In genomic region chr9:137269231-137269772, GRCh38 we compare ENCODE assay signal across 12 cellular contexts. TPM values are rescaled to one million over a fixed set of nuclear protein-coding genes. Genes with fewer than 3 reads are reported as not detected.
DNase-seq lines count a peak whose midpoint lies in the region; ATAC-seq and TF ChIP-seq lines count a peak whose summit lies in the region.
"Had no signal": no experiment of that assay in that cellular context is flagged by ENCODE, and none has a peak within 500 bp of the region (broad histone marks: within the 10 kb centered on the region; RNA-seq: fewer than 3 reads in every experiment).

No MANE protein-coding gene starts in this region.

- TF ChIP-seq CTCF in epithelial cell of esophagus (IDR thresholded peaks at IDR 0.05; ENCODE audit: insufficient read depth, low read depth, low read length, missing control alignments): no peak
- no peak for TF ChIP-seq CTCF in nephron progenitor cell (IDR thresholded peaks at IDR 0.05)
- TF ChIP-seq CTCF in GM13977 (IDR thresholded peaks at IDR 0.05; ENCODE audit: extremely low read depth, insufficient read depth, missing control alignments): no peak

- DNase-seq in CD8-positive, alpha-beta memory T cell: no peak
- DNase-seq in MV-4-11 (lab: John Stamatoyannopoulos, UW): peak; percentile 68
- peak; percentile 36 for DNase-seq in epithelial cell of esophagus (ENCODE audit: low read depth)
- DNase-seq in nephron progenitor cell: no peak
- DNase-seq in NCI-H2171 (lab: John Stamatoyannopoulos, UW): no peak
- DNase-seq in GM13977 (ENCODE audit: low spot score): no peak
- no peak for DNase-seq in inferior parietal cortex (ENCODE audit: extremely low spot score)
- DNase-seq: activated effector memory CD4-positive, alpha-beta T cell treated with Interleukin-2 at 50 U/mL for 16 hours; DMS79 treated with DMSO at 0.1 percent for 48 hours had no signal

- no peaks in the 10 kb centered on the region for H3K27me3 Mint-ChIP-seq in CD8-positive, alpha-beta memory T cell
- no peaks in the 10 kb centered on the region for H3K27me3 Mint-ChIP-seq in nephron progenitor cell (ENCODE audit: low read depth, poor library complexity)

- peaks cover 5 to 57% (median 15%) of the 10 kb centered on the region in 3 donors for H3K36me3 Mint-ChIP-seq in CD8-positive, alpha-beta memory T cell
- H3K36me3 Mint-ChIP-seq in nephron progenitor cell (ENCODE audit: low read depth): peaks cover 28% of the 10 kb centered on the region

- H3K9me3 Mint-ChIP-seq in CD8-positive, alpha-beta memory T cell: no peaks in the 10 kb centered on the region
- no peaks in the 10 kb centered on the region for H3K9me3 Mint-ChIP-seq in nephron progenitor cell

- POLR2A ChIA-PET in CD8-positive, alpha-beta memory T cell (lab: Charles Lee): no interaction called here

- no peaks in the 10 kb centered on the region for H3K27me3 ChIP-seq in CD8-positive, alpha-beta memory T cell (ENCODE audit: insufficient read depth, low read length, poor library complexity, severe bottlenecking)

- H3K9me3 ChIP-seq in CD8-positive, alpha-beta memory T cell (ENCODE audit: low read length): no peaks in the 10 kb centered on the region

- H3K27ac Mint-ChIP-seq in CD8-positive, alpha-beta memory T cell: no peak overlapping the region
- H3K27ac Mint-ChIP-seq in nephron progenitor cell: peak overlapping the region; percentile 61

- in situ Hi-C loops in GM13977 (cut with MboI; ENCODE audit: low pct_unique_long_range_greater_than_20kb, low sequenced_read_pairs, unreplicated experiment): no loop called here

- H3K27ac ChIP-seq in CD8-positive, alpha-beta memory T cell (ENCODE audit: low read depth, low read length): peak overlapping the region; percentile 5

- peaks cover 4% of the 10 kb centered on the region for H3K36me3 ChIP-seq in CD8-positive, alpha-beta memory T cell (ENCODE audit: insufficient read depth, low read length)

- peaks cover 6 to 11% (median 10%) of the 10 kb centered on the region in 3 donors for H3K4me1 Mint-ChIP-seq in CD8-positive, alpha-beta memory T cell
- H3K4me1 Mint-ChIP-seq in nephron progenitor cell: peaks cover 8% of the 10 kb centered on the region

- ATAC-seq in HG03442 (IDR thresholded peaks at IDR 0.05; ENCODE audit: unreplicated experiment): no peak

- no peak overlapping the region for H3K4me3 ChIP-seq in CD8-positive, alpha-beta memory T cell (ENCODE audit: low read length)
- no peak overlapping the region for H3K4me3 ChIP-seq in epithelial cell of esophagus (ENCODE audit: low read length)

- CTCF ChIA-PET in CD8-positive, alpha-beta memory T cell (lab: Charles Lee): no interaction called here

- H3K4me3 Mint-ChIP-seq in CD8-positive, alpha-beta memory T cell: no peak overlapping the region
- no peak overlapping the region for H3K4me3 Mint-ChIP-seq in nephron progenitor cell

- peaks cover 14% of the 10 kb centered on the region for H3K4me1 ChIP-seq in CD8-positive, alpha-beta memory T cell (ENCODE audit: insufficient read depth, low read length)

RNA-seq across cellular contexts. Expression of gene TOR4A, which starts 8.2 kb away (rescaled TPM):
- total RNA-seq in CD8-positive, alpha-beta memory T cell: 1 to 10 TPM; 3.3 to 3.9 TPM
- polyA plus RNA-seq in CD8-positive, alpha-beta memory T cell: 1.8 TPM

RNA-seq across cellular contexts. Expression of gene NELFB, which starts 14.2 kb away (rescaled TPM):
- total RNA-seq in CD8-positive, alpha-beta memory T cell: 10 to 100 TPM; 67.5 to 72.0 TPM
- 34.8 TPM for polyA plus RNA-seq in CD8-positive, alpha-beta memory T cell

RNA-seq across cellular contexts. Expression of gene STPG3, which starts 18.2 kb away (rescaled TPM):
- under 1 TPM; 0.27 to 0.28 TPM for total RNA-seq in CD8-positive, alpha-beta memory T cell
- not detected for polyA plus RNA-seq in CD8-positive, alpha-beta memory T cell
- total RNA-seq: posterior vena cava, urinary bladder had no signal
- polyA plus RNA-seq: urinary bladder had no signal

RNA-seq across cellular contexts. Expression of gene TUBB4B, which starts 28.2 kb away (rescaled TPM):
- 100 to 1,000 TPM; 322 to 331 TPM for total RNA-seq in CD8-positive, alpha-beta memory T cell
- polyA plus RNA-seq in CD8-positive, alpha-beta memory T cell: 64.6 TPM

RNA-seq across cellular contexts. Expression of gene NRARP, which starts 32.8 kb away (rescaled TPM):
- 1 to 10 TPM; 1.9 to 2.3 TPM for total RNA-seq in CD8-positive, alpha-beta memory T cell
- not detected for polyA plus RNA-seq in CD8-positive, alpha-beta memory T cell

Comparison
In these comparisons a context has a peak if more than half of its experiments do, and no peak if none do; other contexts are left out.
1. DNase-seq: peak in MV-4-11 (single experiment) and epithelial cell of esophagus (single experiment); none in CD8-positive, alpha-beta memory T cell (0 of 5), nephron progenitor cell (single experiment), NCI-H2171 (single experiment), GM13977 (single experiment) and inferior parietal cortex (single experiment).